ENCODE assay signal across 11 cellular contexts in genomic region chr14:104746951-104747481, GRCh38. TPM values are rescaled to one million over a fixed set of nuclear protein-coding genes. Genes with fewer than 3 reads are reported as not detected.
DNase-seq lines count a peak whose midpoint lies in the region; ATAC-seq and TF ChIP-seq lines count a peak whose summit lies in the region.
"Had no signal": no experiment of that assay in that cellular context is flagged by ENCODE, and none has a peak within 500 bp of the region (broad histone marks: within the 10 kb centered on the region; RNA-seq: fewer than 3 reads in every experiment).

No MANE protein-coding gene starts in this region.

- DNase-seq in DMS153 (lab: John Stamatoyannopoulos, UW) (peak; percentile 72), RWPE1 (ENCODE audit: low spot score) (no peak), left cardiac atrium (no peak), sciatic nerve (ENCODE audit: low spot score) (no peak), NCI-H526 (lab: John Stamatoyannopoulos, UW) (no peak), A172 (ENCODE audit: low spot score) (no peak)
- DNase-seq in activated effector memory CD4-positive, alpha-beta T cell treated with anti-CD3 and anti-CD28 coated beads, Interleukin-2, amount 50 U/mL, for 16 hours, result no peak
- DNase-seq: brain microvascular endothelial cell; CD8-positive, alpha-beta T cell; NCI-H2081 treated with DMSO at 0.1 percent for 48 hours had no signal

- peak overlapping the region; percentile 94 for H3K27ac ChIP-seq in RWPE1
- H3K27ac ChIP-seq: brain microvascular endothelial cell had no signal

- no peak for TF ChIP-seq CTCF in RWPE1 (conservative IDR thresholded peaks at IDR 0.05; ENCODE audit: low read depth)

- CTCF ChIA-PET in RWPE1 (lab: Yijun Ruan, JAX), result interaction anchor here (3.8 kb wide), 1 partner anchor 24 kb away, joined by 28 read pairs; the partner anchor contains the start of gene ADSS1

- ATAC-seq in left cardiac atrium, result peak; percentile 35 to 54
- ATAC-seq in sciatic nerve, result peak; percentile 74
- ATAC-seq in GM21825 (IDR thresholded peaks at IDR 0.05; ENCODE audit: unreplicated experiment), result no peak
- ATAC-seq: CD8-positive, alpha-beta T cell had no signal

- intact Hi-C loops in left cardiac atrium (cut with DNase I), result no loop called here
- intact Hi-C loops in sciatic nerve (cut with DNase I), result no loop called here

- POLR2A ChIA-PET in RWPE1 (lab: Yijun Ruan, JAX; ENCODE audit: low non-redundant PET), result interaction anchor here (0.9 kb wide), 1 partner anchor 10 kb away, joined by 4 read pairs; no protein-coding TSS in a partner anchor

RNA-seq across cellular contexts. Expression of gene SIVA1, which starts 5.9 kb away (rescaled TPM):
- total RNA-seq in left cardiac atrium, result 10 to 100 TPM; 67.6 to 68.7 TPM
- total RNA-seq in sciatic nerve, result 56.6 TPM
- 187 and 210 TPM in 2 replicates for total RNA-seq in A172 (2014; rRNA removed; shearing (Covaris generic))

RNA-seq across cellular contexts. Expression of gene ADSS1, which starts 23.0 kb away (rescaled TPM):
- total RNA-seq in left cardiac atrium (100 to 1,000 TPM in 1 of 2 donors, 10 to 100 TPM in 1; 86.2 to 102 TPM), sciatic nerve (11.5 TPM)
- total RNA-seq in A172 (2014; rRNA removed; shearing (Covaris generic)), result 3.4 and 3.7 TPM in 2 replicates

RNA-seq across cellular contexts. Expression of gene AKT1, which starts 48.5 kb away (rescaled TPM):
- total RNA-seq in left cardiac atrium (100 to 1,000 TPM; 113 to 127 TPM), sciatic nerve (90.4 TPM)
- total RNA-seq in A172 (2014; rRNA removed; shearing (Covaris generic)), result 105 and 107 TPM in 2 replicates

RNA-seq across cellular contexts. Expression of gene ZBTB42, which starts 53.9 kb away (rescaled TPM):
- 1 to 10 TPM; 5.2 to 8.1 TPM for total RNA-seq in left cardiac atrium
- total RNA-seq in sciatic nerve, result 3.6 TPM
- 2.0 and 4.0 TPM in 2 replicates for total RNA-seq in A172 (2014; rRNA removed; shearing (Covaris generic))

RNA-seq across cellular contexts. Expression of gene INF2, which starts 57.6 kb away (rescaled TPM):
- total RNA-seq in left cardiac atrium (10 to 100 TPM; 44.4 to 44.7 TPM), sciatic nerve (343 TPM)
- total RNA-seq in A172 (2014; rRNA removed; shearing (Covaris generic)), result 93.1 and 98.0 TPM in 2 replicates
